Comparison of ENCODE assay signal across 10 cellular contexts in genomic region chr17:7384489-7385081, GRCh38. TPM values are rescaled to one million over a fixed set of nuclear protein-coding genes. Genes with fewer than 3 reads are reported as not detected.
DNase-seq lines count a peak whose midpoint lies in the region; ATAC-seq and TF ChIP-seq lines count a peak whose summit lies in the region.
"Had no signal": no experiment of that assay in that cellular context is flagged by ENCODE, and none has a peak within 500 bp of the region (broad histone marks: within the 10 kb centered on the region; RNA-seq: fewer than 3 reads in every experiment).

No MANE protein-coding gene starts in this region.

- peaks cover 4% of the 10 kb centered on the region for H3K36me3 Mint-ChIP-seq in activated naive CD8-positive, alpha-beta T cell treated with anti-CD3 and anti-CD28 coated beads, Interleukin-2, amount 50 U/mL, for 24 hours (ENCODE audit: low read depth)
- peaks cover 9% of the 10 kb centered on the region for H3K36me3 Mint-ChIP-seq in type B pancreatic cell

- no peak overlapping the region for H2BK120ac ChIP-seq in mesendoderm (ENCODE audit: low read depth, low read length)

- no peaks in the 10 kb centered on the region for H3K79me1 ChIP-seq in mesendoderm (ENCODE audit: low read length)

- H3K18ac ChIP-seq in mesendoderm (ENCODE audit: low read length), result no peak overlapping the region

- H3K4ac ChIP-seq in mesendoderm (ENCODE audit: low read depth, low read length), result no peak overlapping the region

- no peaks in the 10 kb centered on the region for H3K9me3 Mint-ChIP-seq in activated naive CD8-positive, alpha-beta T cell treated with anti-CD3 and anti-CD28 coated beads, Interleukin-2, amount 50 U/mL, for 24 hours
- no peaks in the 10 kb centered on the region for H3K9me3 Mint-ChIP-seq in type B pancreatic cell

- H3K9me2 ChIP-seq in PC-3 (replicated peaks; ENCODE audit: low read length), result no peaks in the 10 kb centered on the region

- DNase-seq in heart left ventricle, result no peak
- no peak for DNase-seq in Right ventricle myocardium inferior (ENCODE audit: missing footprints)
- no peak for DNase-seq in activated naive CD8-positive, alpha-beta T cell treated with anti-CD3 and anti-CD28 coated beads, Interleukin-2, amount 50 U/mL, for 24 hours
- DNase-seq in mesendoderm, result peak; percentile 15
- DNase-seq in type B pancreatic cell (ENCODE audit: extremely low spot score, unreplicated experiment), result no peak
- no peak for DNase-seq in PC-3
- DNase-seq: midbrain, SIG-M5 had no signal

- H3K4me1 Mint-ChIP-seq in activated naive CD8-positive, alpha-beta T cell treated with anti-CD3 and anti-CD28 coated beads, Interleukin-2, amount 50 U/mL, for 24 hours, result peaks cover 9% of the 10 kb centered on the region
- peaks cover 4% of the 10 kb centered on the region for H3K4me1 Mint-ChIP-seq in type B pancreatic cell (ENCODE audit: unreplicated experiment)

- no peak for ATAC-seq in heart left ventricle
- ATAC-seq in Right ventricle myocardium inferior, result no peak
- no peak for ATAC-seq in activated naive CD8-positive, alpha-beta T cell treated with anti-CD3 and anti-CD28 coated beads, Interleukin-2, amount 50 U/mL, for 24 hours
- ATAC-seq in PC-3, result no peak
- no peak for ATAC-seq in GM21381 (IDR thresholded peaks at IDR 0.05; ENCODE audit: unreplicated experiment)
- ATAC-seq in HG03439 (IDR thresholded peaks at IDR 0.05; ENCODE audit: unreplicated experiment), result no peak

- POLR2A ChIA-PET in PC-3 (lab: Charles Lee; ENCODE audit: unreplicated experiment), result no interaction called here

- H3K4me2 ChIP-seq in mesendoderm (ENCODE audit: low read length) (peak overlapping the region; percentile 69), PC-3 (ENCODE audit: low read length) (no peak overlapping the region)

- H4K8ac ChIP-seq in mesendoderm (ENCODE audit: low read depth, low read length), result no peak overlapping the region

- H2BK5ac ChIP-seq in mesendoderm (ENCODE audit: low read length), result no peak overlapping the region

- H3K36me3 ChIP-seq in heart left ventricle (peaks cover 0 to 23% (median 12%) of the 10 kb centered on the region in 9 donors), mesendoderm (ENCODE audit: control insufficient read depth, insufficient read depth, low read length) (no peaks in the 10 kb centered on the region), PC-3 (ENCODE audit: low read depth, low read length) (no peaks in the 10 kb centered on the region)

- peak overlapping the region; percentile 77 for H3K4me3 Mint-ChIP-seq in activated naive CD8-positive, alpha-beta T cell treated with anti-CD3 and anti-CD28 coated beads, Interleukin-2, amount 50 U/mL, for 24 hours
- H3K4me3 Mint-ChIP-seq in type B pancreatic cell, result peak overlapping the region; percentile 57

- H3K27ac Mint-ChIP-seq in activated naive CD8-positive, alpha-beta T cell treated with anti-CD3 and anti-CD28 coated beads, Interleukin-2, amount 50 U/mL, for 24 hours, result peak overlapping the region; percentile 24
- H3K27ac Mint-ChIP-seq in type B pancreatic cell, result peak overlapping the region; percentile 50

- TF ChIP-seq CTCF in heart left ventricle (IDR thresholded peaks at IDR 0.05) (no peak), type B pancreatic cell (conservative IDR thresholded peaks at IDR 0.05) (no peak), PC-3 (conservative IDR thresholded peaks at IDR 0.05; ENCODE audit: low read depth, low read length) (no peak)

- H2AK5ac ChIP-seq in mesendoderm (ENCODE audit: low read length), result no peak overlapping the region

- intact Hi-C loops in heart left ventricle (cut with DNase I), result no loop called here
- intact Hi-C loops in Right ventricle myocardium inferior (cut with DNase I), result no loop called here
- intact Hi-C loops in PC-3 (cut with micrococcal nuclease), result no loop called here

- 49 to 61% (median 56%) methylated on average over 22 to 23 of the region's 23 CpGs for WGBS in heart left ventricle, 4 donors
- no CpG with 5 or more reads among the region's 23 CpGs for WGBS in mesendoderm (ENCODE audit: extremely low coverage, insufficient coverage, low lambda C conversion rate)

- CTCF ChIA-PET in PC-3 (lab: Charles Lee), result no interaction called here

- peak overlapping the region; percentile 84 for H3K56ac ChIP-seq in mesendoderm (ENCODE audit: low read length)

- H3K79me2 ChIP-seq in mesendoderm (ENCODE audit: control insufficient read depth, insufficient read depth, low read length) (no peaks in the 10 kb centered on the region), PC-3 (ENCODE audit: low read length) (peaks cover 4% of the 10 kb centered on the region; the same call in 1 of the 2 replicates)

- no peak overlapping the region for H2AFZ ChIP-seq in PC-3 (ENCODE audit: low read length)

- H2BK15ac ChIP-seq in mesendoderm (replicated peaks; ENCODE audit: low read depth), result no peak overlapping the region

- no peak for TF ChIP-seq POLR2A in heart left ventricle (IDR thresholded peaks at IDR 0.05)

- H3F3A ChIP-seq in PC-3 (ENCODE audit: low read length, unreplicated experiment), result no peaks in the 10 kb centered on the region

- H3K27me3 Mint-ChIP-seq in activated naive CD8-positive, alpha-beta T cell treated with anti-CD3 and anti-CD28 coated beads, Interleukin-2, amount 50 U/mL, for 24 hours, result peaks cover 28% of the 10 kb centered on the region
- peaks cover 38% of the 10 kb centered on the region for H3K27me3 Mint-ChIP-seq in type B pancreatic cell

- H3K9me3 ChIP-seq in heart left ventricle (no peaks in the 10 kb centered on the region), PC-3 (ENCODE audit: low read length) (no peaks in the 10 kb centered on the region)

- H3K4me1 ChIP-seq in heart left ventricle (peaks cover 0 to 36% (median 22%) of the 10 kb centered on the region in 12 donors), mesendoderm (ENCODE audit: control insufficient read depth, low read depth, low read length) (peaks cover 2% of the 10 kb centered on the region), PC-3 (ENCODE audit: insufficient read depth, low read length) (peaks cover 6% of the 10 kb centered on the region; the same call in 1 of the 2 replicates)

- peaks cover 0 to 40% (median 6%) of the 10 kb centered on the region in 9 donors for H3K27me3 ChIP-seq in heart left ventricle
- no peaks in the 10 kb centered on the region for H3K27me3 ChIP-seq in mesendoderm (ENCODE audit: insufficient read depth, low read length, poor library complexity)
- H3K27me3 ChIP-seq in PC-3 (ENCODE audit: low read length), result no peaks in the 10 kb centered on the region

- BruUV-seq in PC-3 (replicated peaks; lab: Mats Ljungman, UMichigan), result no TSS peak

- peak overlapping the region; percentile 60 for H3K9ac ChIP-seq in mesendoderm (ENCODE audit: low read length)
- no peak overlapping the region for H3K9ac ChIP-seq in PC-3 (ENCODE audit: low read length)

- no peak overlapping the region for H4K5ac ChIP-seq in mesendoderm (ENCODE audit: low read length)

- H3K4me3 ChIP-seq in heart left ventricle, result peak overlapping the region in 11 of 12 donors; percentile 21 to 60 (median 49)
- H3K4me3 ChIP-seq in mesendoderm (ENCODE audit: low read length), result peak overlapping the region; percentile 38
- no peak overlapping the region for H3K4me3 ChIP-seq in PC-3 (ENCODE audit: low read length)

- H4K20me1 ChIP-seq in PC-3 (ENCODE audit: low read length), result no peaks in the 10 kb centered on the region

- peak overlapping the region; percentile 83 for H3K23ac ChIP-seq in mesendoderm (ENCODE audit: low read length)

- H3K27ac ChIP-seq in heart left ventricle, result peak overlapping the region in 2 of 12 donors; percentile 0 to 43
- no peak overlapping the region for H3K27ac ChIP-seq in mesendoderm (ENCODE audit: low read depth, low read length)
- H3K27ac ChIP-seq in PC-3 (ENCODE audit: low read length), result no peak overlapping the region

RNA-seq across cellular contexts. Expression of gene TNK1, which starts 3.7 kb away (rescaled TPM):
- total RNA-seq in heart left ventricle (1 to 10 TPM; 1.4 to 6.2 (median 2.2) TPM), Right ventricle myocardium inferior (2.6 TPM), type B pancreatic cell (ENCODE audit: low replicate concordance) (6.6 and 11.5 TPM in 2 replicates), PC-3 (2014; rRNA removed) (10.8 and 13.5 TPM in 2 replicates)
- polyA plus RNA-seq in heart left ventricle, result 1 to 10 TPM; 1.8 to 2.1 TPM
- polyA plus RNA-seq in mesendoderm (2013, experiment 1 of 2), result 1.7 TPM
- 1.8 TPM for polyA plus RNA-seq in mesendoderm (2013, experiment 2 of 2)

RNA-seq across cellular contexts. Expression of gene PLSCR3, which starts 9.7 kb away (rescaled TPM):
- total RNA-seq in heart left ventricle, result 10 to 100 TPM; 14.3 to 29.5 (median 16.4) TPM
- polyA plus RNA-seq in heart left ventricle, result 10 to 100 TPM; 21.2 to 28.3 TPM
- 18.4 TPM for total RNA-seq in Right ventricle myocardium inferior
- polyA plus RNA-seq in mesendoderm (2013, experiment 1 of 2), result 36.2 TPM
- polyA plus RNA-seq in mesendoderm (2013, experiment 2 of 2), result 36.5 TPM
- 39.8 and 55.8 TPM in 2 replicates for total RNA-seq in type B pancreatic cell (ENCODE audit: low replicate concordance)
- total RNA-seq in PC-3 (2014; rRNA removed), result 53.8 and 62.7 TPM in 2 replicates

RNA-seq across cellular contexts. Expression of gene TMEM256, which starts 19.3 kb away (rescaled TPM):
- total RNA-seq in heart left ventricle (10 to 100 TPM; 51.9 to 78.7 (median 69.5) TPM), Right ventricle myocardium inferior (64.0 TPM), type B pancreatic cell (ENCODE audit: low replicate concordance) (89.8 and 90.3 TPM in 2 replicates), PC-3 (2014; rRNA removed) (56.6 and 82.4 TPM in 2 replicates)
- 100 to 1,000 TPM in 1 of 2 donors, 10 to 100 TPM in 1; 74.4 to 195 TPM for polyA plus RNA-seq in heart left ventricle
- polyA plus RNA-seq in mesendoderm (2013, experiment 1 of 2), result 101 TPM
- 100 TPM for polyA plus RNA-seq in mesendoderm (2013, experiment 2 of 2)

RNA-seq across cellular contexts. Expression of gene NLGN2, which starts 23.1 kb away (rescaled TPM):
- total RNA-seq in heart left ventricle (10 to 100 TPM in 2 of 9 donors, 1 to 10 TPM in 7; 4.6 to 12.9 (median 7.3) TPM), Right ventricle myocardium inferior (7.0 TPM), type B pancreatic cell (ENCODE audit: low replicate concordance) (15.0 and 68.4 TPM in 2 replicates), PC-3 (2014; rRNA removed) (7.4 and 12.7 TPM in 2 replicates)
- polyA plus RNA-seq in heart left ventricle, result 10 to 100 TPM in 1 of 2 donors, 1 to 10 TPM in 1; 3.5 to 11.1 TPM
- polyA plus RNA-seq in mesendoderm (2013, experiment 1 of 2), result 9.3 TPM
- 9.1 TPM for polyA plus RNA-seq in mesendoderm (2013, experiment 2 of 2)

RNA-seq across cellular contexts. Expression of gene TMEM95, which starts 29.6 kb away (rescaled TPM):
- total RNA-seq in heart left ventricle (not detected), Right ventricle myocardium inferior (not detected), type B pancreatic cell (ENCODE audit: low replicate concordance) (not detected in 2 replicates), PC-3 (2014; rRNA removed) (not detected in 2 replicates)
- polyA plus RNA-seq in heart left ventricle, result not detected
- not detected for polyA plus RNA-seq in mesendoderm (2013, experiment 1 of 2)
- not detected for polyA plus RNA-seq in mesendoderm (2013, experiment 2 of 2)
